Comparison of ENCODE assay signal across 32 cellular contexts in the genomic region with DNA sequence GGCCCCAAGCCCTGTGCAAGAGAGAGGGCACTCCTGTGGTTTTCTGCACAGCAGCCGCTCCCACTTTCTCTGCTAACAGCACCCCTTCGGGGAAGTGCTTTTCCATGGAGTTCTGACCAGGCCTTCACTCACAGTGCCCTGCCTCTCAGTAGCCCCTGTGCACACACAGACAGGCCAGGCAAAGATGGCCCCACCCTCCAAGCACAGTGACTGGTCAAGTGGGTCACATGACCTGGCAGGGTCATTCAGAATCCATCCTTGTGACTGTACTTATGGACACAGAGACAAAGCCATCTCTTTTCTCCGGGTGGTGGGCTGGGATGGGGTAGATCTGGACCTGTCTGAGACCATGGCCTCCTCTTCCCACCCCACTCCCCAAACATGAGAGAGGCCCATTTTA.
A peak's percentile ranks its signal among the peaks of the same experiment; 100 is the strongest.
DNase-seq lines count a peak whose midpoint lies in the region; ATAC-seq and TF ChIP-seq lines count a peak whose summit lies in the region.
"Had no signal": no experiment of that assay in that cellular context is flagged by ENCODE, and none has a peak within 500 bp of the region (broad histone marks: within the 10 kb centered on the region; RNA-seq: fewer than 3 reads in every experiment).

No MANE protein-coding gene starts in this region.

- no peak overlapping the region for H3K9ac ChIP-seq in GM23248
- H3K9ac ChIP-seq: parathyroid adenoma had no signal

- 82 to 87% methylated on average over 3 of the region's 3 CpGs for WGBS in GM23248 (ENCODE audit: low coverage in 1 of 2, low lambda C conversion rate in 2 of 2, missing lambda C conversion rate in 2 of 2), 2 experiments
- WGBS in spleen, 5 donors = 89 to 96% (median 94%) methylated on average over 3 of the region's 3 CpGs

- H3K4me1 ChIP-seq in GM23248 (ENCODE audit: insufficient read depth) (no peaks in the 10 kb centered on the region), RWPE2 (ENCODE audit: insufficient read depth, poor library complexity, severe bottlenecking) (peaks cover 22% of the 10 kb centered on the region), foreskin keratinocyte (peaks cover 8% of the 10 kb centered on the region), spleen (no peaks in the 10 kb centered on the region)
- H3K4me1 ChIP-seq: Peyer's patch had no signal

- in situ Hi-C loops in GM23248 (cut with MboI) = no loop called here

- no peak overlapping the region for H3K27ac Mint-ChIP-seq in activated T-cell treated with anti-CD3 and anti-CD28 coated beads, Interleukin-2, amount 50 U/mL, for 24 hours
- H3K27ac Mint-ChIP-seq: activated naive CD8-positive, alpha-beta T cell treated with anti-CD3 and anti-CD28 coated beads, Interleukin-2, amount 50 U/mL, for 24 hours; GM23338; nephron progenitor cell; T-helper 17 cell; type B pancreatic cell had no signal

- no peaks in the 10 kb centered on the region for H3K9me3 Mint-ChIP-seq in activated T-cell treated with anti-CD3 and anti-CD28 coated beads, Interleukin-2, amount 50 U/mL, for 24 hours
- H3K9me3 Mint-ChIP-seq: activated naive CD8-positive, alpha-beta T cell treated with anti-CD3 and anti-CD28 coated beads, Interleukin-2, amount 50 U/mL, for 24 hours; type B pancreatic cell had no signal

- H3K4me2 ChIP-seq in GM23248 (ENCODE audit: unreplicated experiment) = no peak overlapping the region
- H3K4me2 ChIP-seq: GM23338 had no signal

- TF ChIP-seq CTCF in RWPE2 (IDR thresholded peaks at IDR 0.05; ENCODE audit: poor library complexity, severe bottlenecking) (no peak), foreskin keratinocyte (conservative IDR thresholded peaks at IDR 0.05) (no peak), spleen (IDR thresholded peaks at IDR 0.05 in 8 of 11, conservative IDR thresholded peaks at IDR 0.05 in 3 of 11) (no peak)

- no peaks in the 10 kb centered on the region for H4K20me1 ChIP-seq in GM23248 (ENCODE audit: insufficient read depth)

- H3K27me3 ChIP-seq in GM23248 (replicated peaks; ENCODE audit: insufficient read depth) = peaks cover 14% of the 10 kb centered on the region
- H3K27me3 ChIP-seq in RWPE2 (ENCODE audit: insufficient read depth, poor library complexity, severe bottlenecking) = no peaks in the 10 kb centered on the region
- no peaks in the 10 kb centered on the region for H3K27me3 ChIP-seq in foreskin keratinocyte
- H3K27me3 ChIP-seq in spleen (replicated peaks in 1 of 7) = peaks cover 0 to 8% (median 0%) of the 10 kb centered on the region in 7 donors
- H3K27me3 ChIP-seq: heart right ventricle, Peyer's patch, right atrium auricular region had no signal

- peaks cover 12% of the 10 kb centered on the region for H3K27me3 Mint-ChIP-seq in activated T-cell treated with anti-CD3 and anti-CD28 coated beads, Interleukin-2, amount 50 U/mL, for 24 hours

- no peaks in the 10 kb centered on the region for H3K9me2 ChIP-seq in GM23248 (ENCODE audit: insufficient read depth)

- no peaks in the 10 kb centered on the region for H3K4me1 Mint-ChIP-seq in activated T-cell treated with anti-CD3 and anti-CD28 coated beads, Interleukin-2, amount 50 U/mL, for 24 hours (ENCODE audit: low read depth)
- H3K4me1 Mint-ChIP-seq: activated naive CD8-positive, alpha-beta T cell treated with anti-CD3 and anti-CD28 coated beads, Interleukin-2, amount 50 U/mL, for 24 hours had no signal

- ATAC-seq in RWPE2 (ENCODE audit: low read depth) = no peak
- ATAC-seq in foreskin keratinocyte = no peak
- ATAC-seq: GM23338, heart right ventricle, T-helper 17 cell had no signal

- no peak for TF ChIP-seq POLR2A in spleen (IDR thresholded peaks at IDR 0.05)

- H3K9me3 ChIP-seq in GM23248 (ENCODE audit: low read depth) (no peaks in the 10 kb centered on the region), RWPE2 (ENCODE audit: severe bottlenecking) (no peaks in the 10 kb centered on the region), spleen (peaks cover 0 to 6% (median 0%) of the 10 kb centered on the region in 8 donors)
- H3K9me3 ChIP-seq: lower lobe of right lung, Peyer's patch, right atrium auricular region had no signal

- H3K79me2 ChIP-seq in GM23248 (ENCODE audit: insufficient read depth) = no peaks in the 10 kb centered on the region

- peak; percentile 14 for DNase-seq in GM23248
- no peak for DNase-seq in RWPE2 (ENCODE audit: low spot score)
- no peak for DNase-seq in foreskin keratinocyte
- DNase-seq in spleen = peak; percentile 51
- DNase-seq in activated T-cell treated with anti-CD3 and anti-CD28 coated beads, Interleukin-2, amount 50 U/mL, for 24 hours = no peak
- DNase-seq in DMS53 (lab: John Stamatoyannopoulos, UW) = no peak
- no peak for DNase-seq in NCI-H1048 (lab: John Stamatoyannopoulos, UW)
- no peak for DNase-seq in NCI-H146 treated with DMSO at 0.1 percent for 48 hours (lab: John Stamatoyannopoulos, UW; ENCODE audit: unreplicated experiment)
- DNase-seq: activated CD8-positive, alpha-beta memory T cell treated with anti-CD3 and anti-CD28 coated beads for 24 hours; activated gamma-delta T cell; activated naive CD8-positive, alpha-beta T cell treated with anti-CD3 and anti-CD28 coated beads, Interleukin-2, amount 50 U/mL, for 24 hours; activated T-cell treated with anti-CD3 and anti-CD28 coated beads, Interleukin-2, amount 50 U/mL, for 1 hour; C1 segment of cervical spinal cord; central memory CD4-positive, alpha-beta T cell; COR-L47; DND-41; heart right ventricle; Kasumi-1; lower lobe of right lung; NCI-H1930; NCI-H524 treated with DMSO at 0.1 percent for 48 hours; nephron progenitor cell; NK-92 treated with Interleukin-12 subunit alpha and Interleukin-12 subunit beta, amount 100 ng/mL, for 24 hours; Peyer's patch; SJCRH30; stimulated activated CD4-positive, alpha-beta T cell treated with anti-CD3 and anti-CD28 coated beads, Interleukin-2, amount 100 ng/mL, for 48 hours; T-helper 17 cell had no signal

- H3K27ac ChIP-seq in GM23248 (no peak overlapping the region), RWPE2 (ENCODE audit: poor library complexity, severe bottlenecking) (peak overlapping the region; percentile 62), foreskin keratinocyte (peak overlapping the region; percentile 95), spleen (no peak overlapping the region)
- H3K27ac ChIP-seq: heart right ventricle, HL-60, lower lobe of right lung, parathyroid adenoma, Peyer's patch, right atrium auricular region, SJCRH30 had no signal

- H3K36me3 ChIP-seq in GM23248 (ENCODE audit: low read depth) (no peaks in the 10 kb centered on the region), RWPE2 (ENCODE audit: low read depth) (no peaks in the 10 kb centered on the region), spleen (peaks cover 0 to 4% (median 0%) of the 10 kb centered on the region in 6 donors)
- H3K36me3 ChIP-seq: heart right ventricle, lower lobe of right lung, Peyer's patch, right atrium auricular region, SJCRH30 had no signal

- H3K36me3 Mint-ChIP-seq in activated T-cell treated with anti-CD3 and anti-CD28 coated beads, Interleukin-2, amount 50 U/mL, for 24 hours (ENCODE audit: low read depth) = no peaks in the 10 kb centered on the region
- H3K36me3 Mint-ChIP-seq: type B pancreatic cell had no signal

- H3K4me3 ChIP-seq in GM23248 (no peak overlapping the region), RWPE2 (ENCODE audit: severe bottlenecking) (no peak overlapping the region), spleen (no peak overlapping the region)
- H3K4me3 ChIP-seq: GM23338, heart right ventricle, lower lobe of right lung, Peyer's patch, right atrium auricular region, SJCRH30 had no signal

- no peaks in the 10 kb centered on the region for H3F3A ChIP-seq in GM23248 (ENCODE audit: insufficient read depth)

- intact Hi-C loops in spleen (cut with DNase I; ENCODE audit: low total_unique reads) = no loop called here

- no peak overlapping the region for H2AFZ ChIP-seq in GM23248
- H2AFZ ChIP-seq: GM23338, parathyroid adenoma had no signal

- H3K4me3 Mint-ChIP-seq in activated T-cell treated with anti-CD3 and anti-CD28 coated beads, Interleukin-2, amount 50 U/mL, for 24 hours = no peak overlapping the region
- H3K4me3 Mint-ChIP-seq: activated naive CD8-positive, alpha-beta T cell treated with anti-CD3 and anti-CD28 coated beads, Interleukin-2, amount 50 U/mL, for 24 hours; GM23338; nephron progenitor cell; T-helper 17 cell; type B pancreatic cell had no signal

Comparison
In these comparisons a context has a peak if more than half of its experiments do, and no peak if none do; other contexts are left out.
1. DNase-seq: peak in GM23248 (single experiment) and spleen (single experiment); none in RWPE2 (single experiment), foreskin keratinocyte (0 of 2), activated T-cell treated with anti-CD3 and anti-CD28 coated beads, Interleukin-2, amount 50 U/mL, for 24 hours (single experiment), DMS53 (single experiment), NCI-H1048 (single experiment) and NCI-H146 treated with DMSO at 0.1 percent for 48 hours (single experiment).
2. H3K27ac ChIP-seq: peak in RWPE2 (single experiment) and foreskin keratinocyte (single experiment); none in GM23248 (single experiment) and spleen (0 of 8).